Comparison of ENCODE assay signal across 8 cellular contexts in genomic region chr18:68847219-68847860, GRCh38. TPM values are rescaled to one million over a fixed set of nuclear protein-coding genes. Genes with fewer than 3 reads are reported as not detected.
DNase-seq lines count a peak whose midpoint lies in the region; ATAC-seq, FAIRE-seq and TF ChIP-seq lines count a peak whose summit lies in the region.

No MANE protein-coding gene starts in this region.

- CTCF ChIA-PET in activated CD8-positive, alpha-beta T cell treated with anti-CD3 and anti-CD28 coated beads for 36 hours (lab: Charles Lee): interaction anchor here (0.7 kb wide), 1 partner anchor 1196 kb away, joined by 3 read pairs; no protein-coding TSS in a partner anchor
- CTCF ChIA-PET in activated CD8-positive, alpha-beta T cell treated with anti-CD3 and anti-CD28 coated beads, Interleukin-2, amount 10 ng/mL, durations not matched to agents 7 days and 5 days (lab: Charles Lee): no interaction called here

- no peak for ATAC-seq in activated CD8-positive, alpha-beta T cell treated with anti-CD3 and anti-CD28 coated beads for 36 hours
- ATAC-seq in activated CD8-positive, alpha-beta T cell treated with anti-CD3 and anti-CD28 coated beads, Interleukin-2, amount 10 ng/mL, durations not matched to agents 7 days and 5 days: no peak
- no peak for ATAC-seq in sciatic nerve

- H3K36me3 ChIP-seq in keratinocyte (ENCODE audit: control insufficient read depth in 2 of 2, extremely low read depth in 1 of 2, insufficient read depth in 2 of 2, low read length in 2 of 2): no peaks in the 10 kb centered on the region

- intact Hi-C loops in activated CD8-positive, alpha-beta T cell treated with anti-CD3 and anti-CD28 coated beads for 36 hours (cut with micrococcal nuclease): loop anchor here (10.0 kb wide), 1 partner anchor 1237 kb away; no protein-coding TSS in a partner anchor
- intact Hi-C loops in sciatic nerve (cut with DNase I): no loop called here

- no peak overlapping the region for H3K27ac Mint-ChIP-seq in activated CD8-positive, alpha-beta T cell treated with anti-CD3 and anti-CD28 coated beads for 36 hours
- H3K27ac Mint-ChIP-seq in activated CD8-positive, alpha-beta T cell treated with anti-CD3 and anti-CD28 coated beads, Interleukin-2, amount 10 ng/mL, durations not matched to agents 7 days and 5 days: no peak overlapping the region

- no peak overlapping the region for H3K4me3 Mint-ChIP-seq in activated CD8-positive, alpha-beta T cell treated with anti-CD3 and anti-CD28 coated beads for 36 hours
- H3K4me3 Mint-ChIP-seq in activated CD8-positive, alpha-beta T cell treated with anti-CD3 and anti-CD28 coated beads, Interleukin-2, amount 10 ng/mL, durations not matched to agents 7 days and 5 days: no peak overlapping the region

- no peaks in the 10 kb centered on the region for H3K79me2 ChIP-seq in keratinocyte (ENCODE audit: control insufficient read depth, insufficient read depth, low read length)

- H3K9ac ChIP-seq in keratinocyte (ENCODE audit: control insufficient read depth, extremely low read depth, insufficient read depth, low read length): no peak overlapping the region

- H3K27ac ChIP-seq in keratinocyte (ENCODE audit: control insufficient read depth, insufficient read depth, low read length): no peak overlapping the region

- H3K9me3 ChIP-seq in keratinocyte (ENCODE audit: control insufficient read depth, low read depth, low read length): no peaks in the 10 kb centered on the region

- DNase-seq in activated CD8-positive, alpha-beta T cell treated with anti-CD3 and anti-CD28 coated beads for 36 hours: no peak
- DNase-seq in activated CD8-positive, alpha-beta T cell treated with anti-CD3 and anti-CD28 coated beads, Interleukin-2, amount 10 ng/mL, durations not matched to agents 7 days and 5 days: no peak
- DNase-seq in KBM-7: peak; percentile 32
- DNase-seq in keratinocyte (ENCODE audit: low read depth, low spot score): no peak
- no peak for DNase-seq in stimulated activated CD4-positive, alpha-beta T cell treated with anti-CD3 and anti-CD28 coated beads, Interleukin-15, amount 100 ng/mL, for 24 hours
- DNase-seq in NK-92 treated with Interleukin-12 subunit alpha and Interleukin-12 subunit beta, amount 100 ng/mL, for 24 hours (lab: John Stamatoyannopoulos, UW): no peak
- DNase-seq in sciatic nerve (ENCODE audit: low spot score): no peak

- H3K9me1 ChIP-seq in keratinocyte (ENCODE audit: control insufficient read depth, extremely low read depth, insufficient read depth, low read length): no peaks in the 10 kb centered on the region

- no peaks in the 10 kb centered on the region for H4K20me1 ChIP-seq in keratinocyte (ENCODE audit: control insufficient read depth, extremely low read depth, insufficient read depth, low read length)

- no peak overlapping the region for H2AFZ ChIP-seq in keratinocyte (ENCODE audit: control insufficient read depth, low read length)

- TF ChIP-seq CTCF in activated CD8-positive, alpha-beta T cell treated with anti-CD3 and anti-CD28 coated beads for 36 hours (IDR thresholded peaks at IDR 0.05): peak; percentile 67
- TF ChIP-seq CTCF in keratinocyte (optimal IDR thresholded peaks at IDR 0.05 in 1 of 3, IDR thresholded peaks at IDR 0.05 in 1 of 3, conservative IDR thresholded peaks at IDR 0.05 in 1 of 3; ENCODE audit: extremely low read depth in 1 of 3, insufficient read depth in 2 of 3, low read length in 3 of 3): peak in 2 of 3 experiments; percentile 40 to 42

- no peaks in the 10 kb centered on the region for H3K9me3 Mint-ChIP-seq in activated CD8-positive, alpha-beta T cell treated with anti-CD3 and anti-CD28 coated beads for 36 hours
- no peaks in the 10 kb centered on the region for H3K9me3 Mint-ChIP-seq in activated CD8-positive, alpha-beta T cell treated with anti-CD3 and anti-CD28 coated beads, Interleukin-2, amount 10 ng/mL, durations not matched to agents 7 days and 5 days (ENCODE audit: insufficient read depth)

- in situ Hi-C loops in KBM-7 (cut with MboI; ENCODE audit: low pct_unique_long_range_greater_than_20kb, low sequenced_read_pairs): no loop called here

- FAIRE-seq in TTC549 (lab: Jason Lieb, UNC): peak; percentile 94
- no peak for FAIRE-seq in keratinocyte (lab: Jason Lieb, UNC)

- H3K27me3 Mint-ChIP-seq in activated CD8-positive, alpha-beta T cell treated with anti-CD3 and anti-CD28 coated beads for 36 hours: no peaks in the 10 kb centered on the region
- H3K27me3 Mint-ChIP-seq in activated CD8-positive, alpha-beta T cell treated with anti-CD3 and anti-CD28 coated beads, Interleukin-2, amount 10 ng/mL, durations not matched to agents 7 days and 5 days (ENCODE audit: low read depth): no peaks in the 10 kb centered on the region

- no peaks in the 10 kb centered on the region for H3K4me1 Mint-ChIP-seq in activated CD8-positive, alpha-beta T cell treated with anti-CD3 and anti-CD28 coated beads for 36 hours (ENCODE audit: low read depth)
- H3K4me1 Mint-ChIP-seq in activated CD8-positive, alpha-beta T cell treated with anti-CD3 and anti-CD28 coated beads, Interleukin-2, amount 10 ng/mL, durations not matched to agents 7 days and 5 days (ENCODE audit: low read depth): no peaks in the 10 kb centered on the region

- H3K27me3 ChIP-seq in keratinocyte (ENCODE audit: control insufficient read depth, extremely low read depth, insufficient read depth, low read length): no peaks in the 10 kb centered on the region

- H3K36me3 Mint-ChIP-seq in activated CD8-positive, alpha-beta T cell treated with anti-CD3 and anti-CD28 coated beads for 36 hours (ENCODE audit: low read depth): no peaks in the 10 kb centered on the region
- no peaks in the 10 kb centered on the region for H3K36me3 Mint-ChIP-seq in activated CD8-positive, alpha-beta T cell treated with anti-CD3 and anti-CD28 coated beads, Interleukin-2, amount 10 ng/mL, durations not matched to agents 7 days and 5 days (ENCODE audit: low read depth)

- dilution Hi-C loops in keratinocyte (cut with MboI; ENCODE audit: extremely low pct_ligation_motif_present, low sequenced_read_pairs): no loop called here

- POLR2A ChIA-PET in activated CD8-positive, alpha-beta T cell treated with anti-CD3 and anti-CD28 coated beads for 36 hours (lab: Charles Lee): no interaction called here
- POLR2A ChIA-PET in activated CD8-positive, alpha-beta T cell treated with anti-CD3 and anti-CD28 coated beads, Interleukin-2, amount 10 ng/mL, durations not matched to agents 7 days and 5 days (lab: Charles Lee): no interaction called here

- H3K4me2 ChIP-seq in keratinocyte (ENCODE audit: control insufficient read depth, extremely low read depth, insufficient read depth, low read depth, low read length): no peak overlapping the region

- no peak overlapping the region for H3K4me3 ChIP-seq in keratinocyte (ENCODE audit: control insufficient read depth in 2 of 3, extremely low read depth in 1 of 3, insufficient read depth in 2 of 3, low read depth in 1 of 3, low read length in 3 of 3)

- no peaks in the 10 kb centered on the region for H3K4me1 ChIP-seq in keratinocyte (ENCODE audit: control insufficient read depth, extremely low read depth, insufficient read depth, low read length)

RNA-seq across cellular contexts. Expression of gene CCDC102B, which starts 49.5 kb away (rescaled TPM):
- total RNA-seq in activated CD8-positive, alpha-beta T cell treated with anti-CD3 and anti-CD28 coated beads for 36 hours: 1 to 10 TPM in 1 of 2 experiments, under 1 TPM in 1; 0.95 to 2.1 TPM
- total RNA-seq in activated CD8-positive, alpha-beta T cell treated with anti-CD3 and anti-CD28 coated beads, Interleukin-2, amount 10 ng/mL, durations not matched to agents 7 days and 5 days: 1 to 10 TPM in 1 of 2 experiments, under 1 TPM in 1; 0.95 to 1.7 TPM
- polyA plus RNA-seq in keratinocyte: 0.25 to 0.82 TPM (median 0.60 TPM) in 3 replicates
- 1.9 TPM for polyA plus RNA-seq in keratinocyte (2011; ENCODE audit: low read depth)
- 0.61 and 0.72 TPM in 2 replicates for polyA plus RNA-seq in keratinocyte (2011; cell fraction: cytosol; rRNA removed)
- 0.56 and 0.61 TPM in 2 replicates for polyA plus RNA-seq in keratinocyte (2011; cell fraction: nucleus; rRNA removed)
- polyA plus RNA-seq in keratinocyte (2012; ENCODE audit: low replicate concordance): 0.30 and 0.83 TPM in 2 replicates
- polyA minus RNA-seq in keratinocyte: 1.4 to 2.6 TPM in 2 of 3 replicates, not detected in the other
- polyA minus RNA-seq in keratinocyte (2011; cell fraction: cytosol; rRNA and poly(A)+ RNA removed): not detected
- 0.93 and 3.5 TPM in 2 replicates for polyA minus RNA-seq in keratinocyte (2011; cell fraction: nucleus; rRNA and poly(A)+ RNA removed)
- 16.5 TPM for total RNA-seq in sciatic nerve
